ENCODE assay signal across 21 cellular contexts in genomic region chr6:99592900-99593299, GRCh38. TPM values are rescaled to one million over a fixed set of nuclear protein-coding genes. Genes with fewer than 3 reads are reported as not detected.
DNase-seq lines count a peak whose midpoint lies in the region; TF ChIP-seq lines count a peak whose summit lies in the region.
"Had no signal": no experiment of that assay in that cellular context is flagged by ENCODE, and none has a peak within 500 bp of the region (broad histone marks: within the 10 kb centered on the region; RNA-seq: fewer than 3 reads in every experiment).

No MANE protein-coding gene starts in this region.

- DNase-seq in CD14-positive monocyte (ENCODE audit: low spot score) (no peak), SKM-1 treated with dmso at 0.1 percent for 144 hours (lab: John Stamatoyannopoulos, UW; ENCODE audit: unreplicated experiment) (peak; percentile 88), fibroblast of villous mesenchyme (ENCODE audit: low read depth) (peak; percentile 62), T1000 (lab: John Stamatoyannopoulos, UW) (no peak), medulla oblongata (ENCODE audit: extremely low spot score) (no peak), kidney glomerular epithelial cell (lab: John Stamatoyannopoulos, UW) (no peak), nephron progenitor cell (no peak)
- DNase-seq: activated CD4-positive, CD25-positive, alpha-beta regulatory T cell treated with anti-CD3 and anti-CD28 coated beads, Interleukin-2, amount 50 U/mL, for 72 hours; activated CD8-positive, alpha-beta memory T cell treated with anti-CD3 and anti-CD28 coated beads, Interleukin-2, amount 10 ng/mL, durations not matched to agents 7 days and 5 days; activated effector memory CD4-positive, alpha-beta T cell treated with Interleukin-2 at 50 U/mL for 16 hours; colonic mucosa; heart right ventricle; Karpas-422; naive thymus-derived CD8-positive, alpha-beta T cell; NCI-H146; NK-92 treated with Interleukin-12 subunit alpha and Interleukin-12 subunit beta, amount 100 ng/mL, for 24 hours had no signal

- TF ChIP-seq CTCF in CD14-positive monocyte (IDR thresholded peaks at IDR 0.05): no peak
- no peak for TF ChIP-seq CTCF in fibroblast of villous mesenchyme (IDR thresholded peaks at IDR 0.05; ENCODE audit: insufficient read depth, low read depth, low read length)
- TF ChIP-seq CTCF in nephron progenitor cell (IDR thresholded peaks at IDR 0.05): no peak

- no peak overlapping the region for H3K4me3 ChIP-seq in fibroblast of villous mesenchyme (ENCODE audit: low read depth, low read length)
- H3K4me3 ChIP-seq: colonic mucosa, heart right ventricle had no signal

- intact Hi-C loops in CD14-positive monocyte (cut with micrococcal nuclease): no loop called here

- H3K9me3 Mint-ChIP-seq in CD14-positive monocyte (peaks cover 5 to 28% (median 19%) of the 10 kb centered on the region in 7 donors), nephron progenitor cell (peaks cover 13% of the 10 kb centered on the region)

- H3K4me3 Mint-ChIP-seq in CD14-positive monocyte (peak overlapping the region in 1 of 2 donors; percentile 48), nephron progenitor cell (no peak overlapping the region)
- H3K4me3 Mint-ChIP-seq: activated CD8-positive, alpha-beta memory T cell treated with anti-CD3 and anti-CD28 coated beads, Interleukin-2, amount 10 ng/mL, durations not matched to agents 7 days and 5 days; memory B cell; naive thymus-derived CD8-positive, alpha-beta T cell; T-helper 2 cell treated with Interferon-gamma antibody and Interleukin-4, amounts not matched to agents 5 μg/mL and 100 μg/mL, for 36 hours had no signal

- H3K4me1 Mint-ChIP-seq in CD14-positive monocyte (peaks cover 56% of the 10 kb centered on the region), nephron progenitor cell (peaks cover 4% of the 10 kb centered on the region)

- H3K27ac Mint-ChIP-seq in CD14-positive monocyte (peak overlapping the region in 6 of 7 donors; percentile 64 to 89 (median 79)), nephron progenitor cell (no peak overlapping the region)
- H3K27ac Mint-ChIP-seq: activated CD8-positive, alpha-beta memory T cell treated with anti-CD3 and anti-CD28 coated beads, Interleukin-2, amount 10 ng/mL, durations not matched to agents 7 days and 5 days; memory B cell; naive thymus-derived CD8-positive, alpha-beta T cell; progenitor cell of endocrine pancreas; T-helper 2 cell treated with Interferon-gamma antibody and Interleukin-4, amounts not matched to agents 5 μg/mL and 100 μg/mL, for 36 hours had no signal

- H3K27me3 Mint-ChIP-seq in CD14-positive monocyte (ENCODE audit: low read depth in 3 of 3) (peaks cover 59 to 74% (median 62%) of the 10 kb centered on the region in 3 donors), nephron progenitor cell (ENCODE audit: low read depth, poor library complexity) (peaks cover 100% of the 10 kb centered on the region)

- no peak for TF ChIP-seq EP300 in Ishikawa (IDR thresholded peaks at IDR 0.05; ENCODE audit: borderline replicate concordance)

- H3K36me3 Mint-ChIP-seq in CD14-positive monocyte (peaks cover 0 to 9% of the 10 kb centered on the region in 2 donors), nephron progenitor cell (ENCODE audit: low read depth) (peaks cover 4% of the 10 kb centered on the region)

- no peak for TF ChIP-seq RAD21 in Ishikawa (IDR thresholded peaks at IDR 0.05; ENCODE audit: low read depth)

TF ChIP-seq in Ishikawa, 13 proteins besides CTCF, POLR2A, EP300 and RAD21:
- TF ChIP-seq CEBPB (IDR thresholded peaks at IDR 0.05): 0 out of 2 replicates have a peak, but pooled peaks have one; percentile 30
- no peak for TF ChIP-seq TCF12 (IDR thresholded peaks at IDR 0.05; ENCODE audit: low read depth)
TF ChIP-seq in Ishikawa: peak in this region for 1.

RNA-seq across cellular contexts. Expression of gene PRDM13, which starts 13.7 kb away (rescaled TPM):
- not detected for polyA plus RNA-seq in CD14-positive monocyte
- total RNA-seq in fibroblast of villous mesenchyme: not detected in 2 replicates
- total RNA-seq: astrocyte; colonic mucosa; heart right ventricle; naive thymus-derived CD8-positive, alpha-beta T cell; progenitor cell of endocrine pancreas had no signal
- polyA plus RNA-seq: heart right ventricle; naive thymus-derived CD8-positive, alpha-beta T cell had no signal

RNA-seq across cellular contexts. Expression of gene CCNC, which starts 24.4 kb away (rescaled TPM):
- polyA plus RNA-seq in CD14-positive monocyte: 10 to 100 TPM; 35.6 to 41.9 TPM
- total RNA-seq in fibroblast of villous mesenchyme: 93.7 and 117 TPM in 2 replicates

Comparison
In these comparisons a context has a peak if more than half of its experiments do, and no peak if none do; other contexts are left out.
1. DNase-seq: peak in SKM-1 treated with dmso at 0.1 percent for 144 hours (single experiment) and fibroblast of villous mesenchyme (single experiment); none in CD14-positive monocyte (single experiment), T1000 (single experiment), medulla oblongata (single experiment), kidney glomerular epithelial cell (single experiment) and nephron progenitor cell (single experiment).